13 cellular contexts compared by ENCODE assay signal in genomic region chr22:29784451-29785361, GRCh38. TPM values are rescaled to one million over a fixed set of nuclear protein-coding genes. Genes with fewer than 3 reads are reported as not detected.
DNase-seq lines count a peak whose midpoint lies in the region; ATAC-seq and TF ChIP-seq lines count a peak whose summit lies in the region.
"Had no signal": no experiment of that assay in that cellular context is flagged by ENCODE, and none has a peak within 500 bp of the region (broad histone marks: within the 10 kb centered on the region; RNA-seq: fewer than 3 reads in every experiment).

No MANE protein-coding gene starts in this region.

- H3K4me3 ChIP-seq in cardiac fibroblast (replicated peaks in 1 of 2; ENCODE audit: low read depth in 2 of 2, low read length in 2 of 2): no peak overlapping the region
- H3K4me3 ChIP-seq in hepatocyte: no peak overlapping the region
- H3K4me3 ChIP-seq: Peyer's patch had no signal

- no peaks in the 10 kb centered on the region for H3K27me3 ChIP-seq in hepatocyte
- H3K27me3 ChIP-seq: Peyer's patch had no signal

- peak overlapping the region; percentile 8 for H3K27ac ChIP-seq in hepatocyte

- H3K4me2 ChIP-seq in hepatocyte: peak overlapping the region; percentile 23

- TF ChIP-seq CTCF in cardiac fibroblast (IDR thresholded peaks at IDR 0.05; ENCODE audit: low read depth, low read length): no peak
- TF ChIP-seq CTCF in hepatocyte (IDR thresholded peaks at IDR 0.05; ENCODE audit: poor library complexity): no peak

- H3K79me2 ChIP-seq in hepatocyte: no peaks in the 10 kb centered on the region

- no peak for ATAC-seq in HG03565 (IDR thresholded peaks at IDR 0.05; ENCODE audit: unreplicated experiment)
- no peak for ATAC-seq in GM21526 (IDR thresholded peaks at IDR 0.05; ENCODE audit: low FRiP score, unreplicated experiment)

- H4K20me1 ChIP-seq in hepatocyte (ENCODE audit: insufficient read depth, poor library complexity, severe bottlenecking): no peaks in the 10 kb centered on the region

- DNase-seq in Ammon's horn (ENCODE audit: low spot score): peak; percentile 80
- DNase-seq in cardiac fibroblast (ENCODE audit: low read depth in 2 of 2): peak; percentile 10 to 81
- DNase-seq in hepatocyte (ENCODE audit: low spot score): no peak
- DNase-seq in posterior vena cava (ENCODE audit: low spot score): peak; percentile 91
- DNase-seq in central memory CD4-positive, alpha-beta T cell: no peak
- DNase-seq in stimulated activated CD4-positive, alpha-beta T cell treated with anti-CD3 and anti-CD28 coated beads, Interleukin-2, amount 100 ng/mL, for 48 hours: no peak
- DNase-seq: activated B cell treated with CpG ODN at 0.5 μM for 24 hours; activated gamma-delta T cell treated with Interleukin-2 at 50 U/mL for 16 hours; NCI-H1930; Peyer's patch; stimulated activated CD4-positive, alpha-beta T cell treated with anti-CD3 and anti-CD28 coated beads, Interleukin-2, amount 100 ng/mL, for 24 hours had no signal

- H3K9me3 ChIP-seq in hepatocyte (ENCODE audit: low read depth): no peaks in the 10 kb centered on the region
- H3K9me3 ChIP-seq: Peyer's patch had no signal

- intact Hi-C loops in posterior vena cava (cut with DNase I): no loop called here

- H3K4me1 ChIP-seq in hepatocyte (ENCODE audit: insufficient read depth): peaks cover 21% of the 10 kb centered on the region

- WGBS in hepatocyte (ENCODE audit: low lambda C conversion rate, missing lambda C conversion rate): 65% methylated on average over 9 of the region's 9 CpGs

- H3K36me3 ChIP-seq in hepatocyte (replicated peaks; ENCODE audit: insufficient read depth, low read depth): no peaks in the 10 kb centered on the region

- H3K9me2 ChIP-seq in hepatocyte (replicated peaks; ENCODE audit: insufficient read depth): no peaks in the 10 kb centered on the region

- no peak overlapping the region for H2AFZ ChIP-seq in hepatocyte

RNA-seq across cellular contexts. Expression of gene UQCR10, which starts 17.5 kb away (rescaled TPM):
- total RNA-seq in hepatocyte (120 and 122 TPM in 2 replicates), posterior vena cava (10 to 100 TPM; 48.6 to 65.6 TPM)
- polyA plus RNA-seq in hepatocyte: 387 and 414 TPM in 2 replicates

RNA-seq across cellular contexts. Expression of gene ZMAT5, which starts 17.9 kb away (rescaled TPM):
- total RNA-seq in hepatocyte (18.2 and 25.7 TPM in 2 replicates), posterior vena cava (10 to 100 TPM; 14.1 to 18.0 TPM)
- polyA plus RNA-seq in hepatocyte: 29.0 and 38.5 TPM in 2 replicates

RNA-seq across cellular contexts. Expression of gene ASCC2, which starts 53.4 kb away (rescaled TPM):
- total RNA-seq in hepatocyte: 25.9 and 26.2 TPM in 2 replicates
- 54.2 and 54.8 TPM in 2 replicates for polyA plus RNA-seq in hepatocyte
- 10 to 100 TPM; 31.3 to 37.2 TPM for total RNA-seq in posterior vena cava

Comparison
In these comparisons a context has a peak if more than half of its experiments do, and no peak if none do; other contexts are left out.
1. DNase-seq: peak in Ammon's horn (single experiment), cardiac fibroblast (2 of 2) and posterior vena cava (single experiment); none in hepatocyte (single experiment), central memory CD4-positive, alpha-beta T cell (single experiment) and stimulated activated CD4-positive, alpha-beta T cell treated with anti-CD3 and anti-CD28 coated beads, Interleukin-2, amount 100 ng/mL, for 48 hours (0 of 2).